In genomic region chr7:103141753-103142404, GRCh38 we compare ENCODE assay signal across 1 cellular context.
TF ChIP-seq lines count a peak whose summit lies in the region.

No MANE protein-coding gene starts in this region.

TF ChIP-seq in K562, 482 proteins besides CTCF, POLR2A, EP300 and RAD21 (continued from another document):
- TF ChIP-seq HMBOX1 (IDR thresholded peaks at IDR 0.05), result peak; percentile 32; the same call in 1 of the 2 replicates
TF ChIP-seq in K562: peak in this region for 1.
